ENCODE assay signal across 13 cellular contexts in genomic region chr14:69132513-69133181, GRCh38. TPM values are rescaled to one million over a fixed set of nuclear protein-coding genes. Genes with fewer than 3 reads are reported as not detected.
DNase-seq lines count a peak whose midpoint lies in the region; ATAC-seq and TF ChIP-seq lines count a peak whose summit lies in the region.
"Had no signal": no experiment of that assay in that cellular context is flagged by ENCODE, and none has a peak within 500 bp of the region (broad histone marks: within the 10 kb centered on the region; RNA-seq: fewer than 3 reads in every experiment).

No MANE protein-coding gene starts in this region.

- peak overlapping the region; percentile 38 for H3K4me3 Mint-ChIP-seq in activated CD4-positive, alpha-beta T cell treated with anti-CD3 and anti-CD28 coated beads for 36 hours
- H3K4me3 Mint-ChIP-seq: activated CD8-positive, alpha-beta memory T cell treated with anti-CD3 and anti-CD28 coated beads, Interleukin-2, amount 10 ng/mL, durations not matched to agents 7 days and 5 days had no signal

- TF ChIP-seq EP300 in sigmoid colon (IDR thresholded peaks at IDR 0.05) (no peak), gastroesophageal sphincter (IDR thresholded peaks at IDR 0.05) (no peak)

- no peak for TF ChIP-seq POLR2A in esophagus squamous epithelium (IDR thresholded peaks at IDR 0.05)
- no peak for TF ChIP-seq POLR2A in sigmoid colon (IDR thresholded peaks at IDR 0.05)
- no peak for TF ChIP-seq POLR2A in gastroesophageal sphincter (IDR thresholded peaks at IDR 0.05)

- POLR2A ChIA-PET in activated CD4-positive, alpha-beta T cell treated with anti-CD3 and anti-CD28 coated beads for 36 hours (lab: Charles Lee): interaction anchor here (0.6 to 1.0 kb wide), 2 partner anchors 19 to 144 kb away, joined by 3 to 5 read pairs; no protein-coding TSS in a partner anchor
- POLR2A ChIA-PET in Panc1 (lab: Charles Lee): no interaction called here

- intact Hi-C loops in activated CD4-positive, alpha-beta T cell treated with anti-CD3 and anti-CD28 coated beads for 36 hours (cut with DNase I, micrococcal nuclease): loop anchor here (1.0 to 5.0 kb wide), 4 partner anchors 18 to 265 kb away; partner anchors contain the start of genes ERH (in 1 of the 2), EXD2 (in 1 of the 2) and SLC39A9 (in 1 of the 2)
- intact Hi-C loops in Panc1 (cut with micrococcal nuclease; ENCODE audit: unreplicated experiment): loop anchor here (10.0 kb wide), 1 partner anchor 82 kb away; no protein-coding TSS in a partner anchor
- intact Hi-C loops in esophagus squamous epithelium (cut with DNase I): no loop called here
- intact Hi-C loops in sigmoid colon (cut with DNase I): no loop called here

- in situ Hi-C loops in Panc1 (cut with HindIII; ENCODE audit: low pct_unique_long_range_greater_than_20kb, low sequenced_read_pairs): no loop called here

- H3K27me3 ChIP-seq in Panc1 (ENCODE audit: control insufficient read depth, insufficient read depth, low read length): no peaks in the 10 kb centered on the region
- no peaks in the 10 kb centered on the region for H3K27me3 ChIP-seq in esophagus squamous epithelium
- H3K27me3 ChIP-seq in sigmoid colon: no peaks in the 10 kb centered on the region
- H3K27me3 ChIP-seq in gastroesophageal sphincter: no peaks in the 10 kb centered on the region

- H3K9me3 Mint-ChIP-seq in activated CD4-positive, alpha-beta T cell treated with anti-CD3 and anti-CD28 coated beads for 36 hours (ENCODE audit: low read depth): no peaks in the 10 kb centered on the region

- 47 to 49% methylated on average over 4 of the region's 4 CpGs for WGBS in esophagus squamous epithelium, 2 donors
- WGBS in sigmoid colon, 2 donors: 86 to 87% methylated on average over 4 of the region's 4 CpGs
- WGBS in gastroesophageal sphincter (ENCODE audit: low coverage in 1 of 2), 2 donors: 54 to 75% methylated on average over 4 of the region's 4 CpGs

- no peak for ATAC-seq in activated CD4-positive, alpha-beta T cell treated with anti-CD3 and anti-CD28 coated beads for 36 hours
- ATAC-seq in Panc1: no peak
- no peak for ATAC-seq in gastroesophageal sphincter
- ATAC-seq: activated CD8-positive, alpha-beta memory T cell treated with anti-CD3 and anti-CD28 coated beads, Interleukin-2, amount 10 ng/mL, durations not matched to agents 7 days and 5 days had no signal

- peaks cover 25% of the 10 kb centered on the region for H3K4me1 ChIP-seq in Panc1 (ENCODE audit: control insufficient read depth, insufficient read depth, low read length)
- H3K4me1 ChIP-seq in esophagus squamous epithelium: peaks cover 14 to 76% (median 31%) of the 10 kb centered on the region in 3 donors
- H3K4me1 ChIP-seq in sigmoid colon: peaks cover 0 to 85% (median 56%) of the 10 kb centered on the region in 4 donors
- peaks cover 27 to 74% (median 30%) of the 10 kb centered on the region in 3 donors for H3K4me1 ChIP-seq in gastroesophageal sphincter

- DNase-seq in activated CD4-positive, alpha-beta T cell treated with anti-CD3 and anti-CD28 coated beads for 36 hours: no peak
- no peak for DNase-seq in activated CD4-positive, alpha-beta T cell treated with anti-CD3 and anti-CD28 coated beads for 1 hour
- DNase-seq in Panc1 (ENCODE audit: low read depth, low spot score) (no peak), esophagus squamous epithelium (lab: John Stamatoyannopoulos, UW) (no peak), sigmoid colon (no peak), foreskin melanocyte (no peak), NCI-H345 treated with DMSO at 0.1 percent for 48 hours (lab: John Stamatoyannopoulos, UW; ENCODE audit: unreplicated experiment) (no peak)
- DNase-seq: activated CD8-positive, alpha-beta memory T cell treated with anti-CD3 and anti-CD28 coated beads, Interleukin-2, amount 10 ng/mL, durations not matched to agents 7 days and 5 days; central memory CD4-positive, alpha-beta T cell; GDM1; lower lobe of right lung; NCI-H524 treated with DMSO at 0.1 percent for 48 hours had no signal

- H3K4me1 Mint-ChIP-seq in activated CD4-positive, alpha-beta T cell treated with anti-CD3 and anti-CD28 coated beads for 36 hours: peaks cover 78% of the 10 kb centered on the region

- BruUV-seq in Panc1 (replicated peaks; lab: Mats Ljungman, UMichigan): no TSS peak

- H3K27ac ChIP-seq in Panc1 (ENCODE audit: low read length) (peak overlapping the region; percentile 76; the same call in 1 of the 2 replicates), esophagus squamous epithelium (peak overlapping the region; percentile 5 to 56 (median 28)), sigmoid colon (peak overlapping the region in 3 of 4 donors; percentile 22 to 60 (median 53)), gastroesophageal sphincter (peak overlapping the region in 1 of 4 donors; percentile 31)
- H3K27ac ChIP-seq: lower lobe of right lung had no signal

- H3K4me3 ChIP-seq in Panc1 (ENCODE audit: low read depth in 2 of 2, low read length in 2 of 2) (no peak overlapping the region), esophagus squamous epithelium (no peak overlapping the region), sigmoid colon (no peak overlapping the region), gastroesophageal sphincter (no peak overlapping the region)
- H3K4me3 ChIP-seq: lower lobe of right lung had no signal

- H3K9me3 ChIP-seq in Panc1 (ENCODE audit: control insufficient read depth, insufficient read depth, low read depth, low read length): no peaks in the 10 kb centered on the region
- no peaks in the 10 kb centered on the region for H3K9me3 ChIP-seq in esophagus squamous epithelium
- H3K9me3 ChIP-seq in sigmoid colon: no peaks in the 10 kb centered on the region
- no peaks in the 10 kb centered on the region for H3K9me3 ChIP-seq in gastroesophageal sphincter
- H3K9me3 ChIP-seq: lower lobe of right lung had no signal

- CTCF ChIA-PET in activated CD4-positive, alpha-beta T cell treated with anti-CD3 and anti-CD28 coated beads for 36 hours (lab: Charles Lee): interaction anchor here (0.6 to 6.6 kb wide), 13 partner anchors 8 to 1606 kb away, joined by 3 to 81 read pairs (median 4); partner anchors contain the start of genes DCAF5 and EXD2
- CTCF ChIA-PET in Panc1 (lab: Charles Lee): interaction anchor here (0.6 kb wide), 1 partner anchor 39 kb away, joined by 3 read pairs; no protein-coding TSS in a partner anchor

- peaks cover 10% of the 10 kb centered on the region for H3K36me3 Mint-ChIP-seq in activated CD4-positive, alpha-beta T cell treated with anti-CD3 and anti-CD28 coated beads for 36 hours (ENCODE audit: low read depth)

- peak overlapping the region; percentile 90 for H3K27ac Mint-ChIP-seq in activated CD4-positive, alpha-beta T cell treated with anti-CD3 and anti-CD28 coated beads for 36 hours
- H3K27ac Mint-ChIP-seq: activated CD8-positive, alpha-beta memory T cell treated with anti-CD3 and anti-CD28 coated beads, Interleukin-2, amount 10 ng/mL, durations not matched to agents 7 days and 5 days had no signal

- no peak for TF ChIP-seq CTCF in Panc1 (IDR thresholded peaks at IDR 0.05)
- no peak for TF ChIP-seq CTCF in esophagus squamous epithelium (IDR thresholded peaks at IDR 0.05)
- no peak for TF ChIP-seq CTCF in sigmoid colon (IDR thresholded peaks at IDR 0.05)
- no peak for TF ChIP-seq CTCF in gastroesophageal sphincter (IDR thresholded peaks at IDR 0.05)

- H3K27me3 Mint-ChIP-seq in activated CD4-positive, alpha-beta T cell treated with anti-CD3 and anti-CD28 coated beads for 36 hours: no peaks in the 10 kb centered on the region
- H3K27me3 Mint-ChIP-seq: activated CD8-positive, alpha-beta memory T cell treated with anti-CD3 and anti-CD28 coated beads, Interleukin-2, amount 10 ng/mL, durations not matched to agents 7 days and 5 days had no signal

- H3K36me3 ChIP-seq in Panc1 (ENCODE audit: control insufficient read depth, insufficient read depth, low read length) (no peaks in the 10 kb centered on the region), esophagus squamous epithelium (peaks cover 0 to 3% (median 0%) of the 10 kb centered on the region in 3 donors), sigmoid colon (no peaks in the 10 kb centered on the region), gastroesophageal sphincter (no peaks in the 10 kb centered on the region)
- H3K36me3 ChIP-seq: lower lobe of right lung had no signal

RNA-seq across cellular contexts. Expression of gene DCAF5, which starts 20.3 kb away (rescaled TPM):
- total RNA-seq in activated CD4-positive, alpha-beta T cell treated with anti-CD3 and anti-CD28 coated beads for 36 hours: 10 to 100 TPM; 34.1 to 38.7 TPM
- total RNA-seq in Panc1 (2021; ENCODE audit: unreplicated experiment): 27.6 TPM
- polyA plus RNA-seq in Panc1 (2012; ENCODE audit: insufficient read length): 18.6 TPM
- total RNA-seq in esophagus squamous epithelium: 10 to 100 TPM; 12.4 to 34.7 (median 20.9) TPM
- 10 to 100 TPM; 36.4 to 56.8 (median 40.5) TPM for total RNA-seq in sigmoid colon
- 10 to 100 TPM; 13.2 to 23.6 (median 15.7) TPM for polyA plus RNA-seq in sigmoid colon
- 10 to 100 TPM; 31.0 to 63.6 (median 36.9) TPM for total RNA-seq in gastroesophageal sphincter

RNA-seq across cellular contexts. Expression of gene EXD2, which starts 58.7 kb away (rescaled TPM):
- total RNA-seq in activated CD4-positive, alpha-beta T cell treated with anti-CD3 and anti-CD28 coated beads for 36 hours: 10 to 100 TPM; 10.8 to 14.5 TPM
- total RNA-seq in Panc1 (2021; ENCODE audit: unreplicated experiment) (9.5 TPM), esophagus squamous epithelium (10 to 100 TPM; 12.3 to 22.9 (median 19.9) TPM), sigmoid colon (10 to 100 TPM; 14.7 to 18.0 (median 16.8) TPM), gastroesophageal sphincter (10 to 100 TPM; 16.7 to 37.1 (median 25.8) TPM)
- polyA plus RNA-seq in Panc1 (2012; ENCODE audit: insufficient read length): 8.1 TPM
- 10 to 100 TPM in 1 of 3 donors, 1 to 10 TPM in 2; 1.8 to 13.5 (median 1.8) TPM for polyA plus RNA-seq in sigmoid colon

Comparison
In these comparisons a context has a peak if more than half of its experiments do, and no peak if none do; other contexts are left out.
1. intact Hi-C loops: an anchor here in activated CD4-positive, alpha-beta T cell treated with anti-CD3 and anti-CD28 coated beads for 36 hours (1.0 to 5.0 kb wide) and Panc1 (10.0 kb wide); none called in esophagus squamous epithelium and sigmoid colon.